16 cellular contexts compared by ENCODE assay signal in the genomic region with DNA sequence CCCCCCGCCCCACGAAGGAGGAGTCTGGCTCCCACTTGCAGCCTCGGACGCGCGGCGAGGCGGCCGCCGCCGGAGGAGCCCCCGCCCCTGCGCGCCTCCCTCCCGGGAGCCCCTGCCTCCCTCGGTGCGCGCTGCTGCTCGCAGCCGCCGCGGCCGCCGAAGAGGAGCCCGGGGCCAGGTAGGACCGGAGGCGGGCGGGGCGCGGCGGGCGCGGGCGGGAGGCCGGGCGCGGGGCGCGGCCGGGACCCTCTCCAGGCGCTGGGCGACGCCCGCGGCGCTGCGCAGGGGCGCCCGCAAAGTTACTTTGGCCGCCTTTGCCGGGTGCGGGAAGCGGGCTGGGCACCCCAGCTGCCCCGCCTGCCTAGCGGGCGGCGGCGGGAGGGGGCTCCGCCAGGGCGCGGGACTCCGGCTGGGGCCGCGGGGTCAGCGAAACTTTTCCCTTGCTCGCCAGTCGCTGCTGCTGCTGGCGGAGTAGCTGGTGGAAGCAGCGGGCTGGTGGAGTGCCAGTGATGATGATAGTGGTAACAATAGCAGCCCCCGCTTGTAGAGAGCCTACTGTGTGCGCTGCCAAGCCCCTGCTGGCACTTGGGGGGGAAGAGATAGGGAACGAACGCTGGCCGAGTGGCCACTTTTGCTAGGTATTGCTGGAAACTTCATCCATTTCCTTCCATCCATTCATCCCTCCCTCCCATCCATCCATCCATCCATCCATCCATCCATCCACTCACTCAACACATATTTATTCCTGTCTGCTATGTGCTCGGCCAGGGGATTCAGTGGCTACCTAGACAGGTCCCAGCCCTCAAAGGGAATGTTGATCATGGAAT. TPM values are rescaled to one million over a fixed set of nuclear protein-coding genes. Genes with fewer than 3 reads are reported as not detected.
DNase-seq lines count a peak whose midpoint lies in the region; ATAC-seq and TF ChIP-seq lines count a peak whose summit lies in the region.
"Had no signal": no experiment of that assay in that cellular context is flagged by ENCODE, and none has a peak within 500 bp of the region (broad histone marks: within the 10 kb centered on the region; RNA-seq: fewer than 3 reads in every experiment).

A gene with protein sequence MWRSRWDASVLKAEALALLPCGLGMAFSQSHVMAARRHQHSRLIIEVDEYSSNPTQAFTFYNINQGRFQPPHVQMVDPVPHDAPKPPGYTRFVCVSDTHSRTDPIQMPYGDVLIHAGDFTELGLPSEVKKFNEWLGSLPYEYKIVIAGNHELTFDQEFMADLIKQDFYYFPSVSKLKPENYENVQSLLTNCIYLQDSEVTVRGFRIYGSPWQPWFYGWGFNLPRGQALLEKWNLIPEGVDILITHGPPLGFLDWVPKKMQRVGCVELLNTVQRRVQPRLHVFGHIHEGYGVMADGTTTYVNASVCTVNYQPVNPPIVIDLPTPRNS (plus strand): TSS at position 34 of the 827 bp plus-strand sequence. CDS start 12,972 bp downstream, outside the sequence.

- H3K4me1 Mint-ChIP-seq in mesothelial cell of epicardium: peaks cover 2% of the 10 kb centered on the region
- H3K4me1 Mint-ChIP-seq: activated naive CD4-positive, alpha-beta T cell treated with anti-CD3 and anti-CD28 coated beads, Interleukin-2, amount 10 ng/mL, durations not matched to agents 7 days and 5 days had no signal

- H3K4me1 ChIP-seq in right atrium auricular region: no peaks in the 10 kb centered on the region
- H3K4me1 ChIP-seq in urinary bladder (ENCODE audit: insufficient read depth): no peaks in the 10 kb centered on the region
- peaks cover 0 to 7% (median 4%) of the 10 kb centered on the region in 3 donors for H3K4me1 ChIP-seq in esophagus squamous epithelium

- no peaks in the 10 kb centered on the region for H3K36me3 Mint-ChIP-seq in mesothelial cell of epicardium
- H3K36me3 Mint-ChIP-seq: activated naive CD4-positive, alpha-beta T cell treated with anti-CD3 and anti-CD28 coated beads, Interleukin-2, amount 10 ng/mL, durations not matched to agents 7 days and 5 days had no signal

- ATAC-seq in Right ventricle myocardium superior (ENCODE audit: poor library complexity) (no peak), HG02970 (IDR thresholded peaks at IDR 0.05; ENCODE audit: low FRiP score, unreplicated experiment) (no peak), GM18907 (IDR thresholded peaks at IDR 0.05; ENCODE audit: unreplicated experiment) (no peak)
- ATAC-seq: gastroesophageal sphincter, Panc1 had no signal

- no peak within 1 kb of the TSS for H3K27ac Mint-ChIP-seq in mesothelial cell of epicardium
- H3K27ac Mint-ChIP-seq: activated naive CD4-positive, alpha-beta T cell treated with anti-CD3 and anti-CD28 coated beads, Interleukin-2, amount 10 ng/mL, durations not matched to agents 7 days and 5 days had no signal

- TF ChIP-seq CTCF in right atrium auricular region (IDR thresholded peaks at IDR 0.05) (no peak), mesothelial cell of epicardium (IDR thresholded peaks at IDR 0.05; ENCODE audit: unreplicated experiment) (no peak), esophagus squamous epithelium (IDR thresholded peaks at IDR 0.05) (no peak)

- H3K27me3 ChIP-seq in right atrium auricular region (peaks cover 0 to 8% of the 10 kb centered on the region in 2 donors), esophagus squamous epithelium (peaks cover 0 to 100% (median 5%) of the 10 kb centered on the region in 4 donors)

- H3K4me3 Mint-ChIP-seq in mesothelial cell of epicardium: peak within 1 kb of the TSS; percentile 71
- H3K4me3 Mint-ChIP-seq: activated naive CD4-positive, alpha-beta T cell treated with anti-CD3 and anti-CD28 coated beads, Interleukin-2, amount 10 ng/mL, durations not matched to agents 7 days and 5 days had no signal

- no peak for TF ChIP-seq POLR2A in esophagus squamous epithelium (IDR thresholded peaks at IDR 0.05)

- 2% methylated on average over 73 of the region's 75 CpGs for WGBS in urinary bladder
- 16% methylated on average over 6 of the region's 75 CpGs; no CpG with 5 or more reads in 1 of the 2 donors for WGBS in esophagus squamous epithelium, 2 donors

- no peaks in the 10 kb centered on the region for H3K36me3 ChIP-seq in right atrium auricular region
- no peaks in the 10 kb centered on the region for H3K36me3 ChIP-seq in urinary bladder (ENCODE audit: insufficient read depth)
- H3K36me3 ChIP-seq in esophagus squamous epithelium: no peaks in the 10 kb centered on the region
- H3K36me3 ChIP-seq: gastroesophageal sphincter, neutrophil had no signal

- H3K27ac ChIP-seq in right atrium auricular region (no peak within 1 kb of the TSS), cingulate gyrus (ENCODE audit: low read depth, low read length) (peak within 1 kb of the TSS; percentile 47), urinary bladder (ENCODE audit: low read depth) (no peak within 1 kb of the TSS), esophagus squamous epithelium (no peak within 1 kb of the TSS)
- H3K27ac ChIP-seq: gastroesophageal sphincter, neutrophil, skin epidermis had no signal

- intact Hi-C loops in Right ventricle myocardium superior (cut with DNase I): no loop called here
- intact Hi-C loops in esophagus squamous epithelium (cut with DNase I): no loop called here

- H3K27me3 Mint-ChIP-seq in mesothelial cell of epicardium (ENCODE audit: low read depth): peaks cover 83% of the 10 kb centered on the region

- H3K9me3 Mint-ChIP-seq in mesothelial cell of epicardium: no peaks in the 10 kb centered on the region
- H3K9me3 Mint-ChIP-seq: activated naive CD4-positive, alpha-beta T cell treated with anti-CD3 and anti-CD28 coated beads, Interleukin-2, amount 10 ng/mL, durations not matched to agents 7 days and 5 days had no signal

- H3K9me3 ChIP-seq in right atrium auricular region (no peaks in the 10 kb centered on the region), esophagus squamous epithelium (no peaks in the 10 kb centered on the region)
- H3K9me3 ChIP-seq: gastroesophageal sphincter, neutrophil had no signal

- DNase-seq in Right ventricle myocardium superior (peak; percentile 2), right atrium auricular region (ENCODE audit: low spot score) (no peak), mesothelial cell of epicardium (ENCODE audit: low spot score in 2 of 2, unreplicated experiment in 2 of 2) (no peak), esophagus squamous epithelium (lab: John Stamatoyannopoulos, UW) (no peak)
- DNase-seq: activated naive CD4-positive, alpha-beta T cell treated with anti-CD3 and anti-CD28 coated beads, Interleukin-2, amount 10 ng/mL, durations not matched to agents 7 days and 5 days; NCI-H510A; stimulated activated naive CD4-positive, alpha-beta T cell treated with Interleukin-2 at 50 U/mL for 16 hours; T-helper 1 cell had no signal

- H3K4me3 ChIP-seq in right atrium auricular region (peak within 1 kb of the TSS in 1 of 2 donors; percentile 17), urinary bladder (ENCODE audit: low read depth, low read length) (peak within 1 kb of the TSS; percentile 41), esophagus squamous epithelium (peak within 1 kb of the TSS in 2 of 4 donors; percentile 22 to 38)

RNA-seq across cellular contexts. Expression of the gene that starts here (rescaled TPM):
- total RNA-seq in Right ventricle myocardium superior (not detected), right atrium auricular region (not detected), mesothelial cell of epicardium (0.76 to 1.2 TPM (median 0.86 TPM) in 3 replicates), urinary bladder (1.7 TPM), esophagus squamous epithelium (not detected)
- 0.23 TPM for polyA plus RNA-seq in urinary bladder

Comparison
In these comparisons a context has a peak if more than half of its experiments do, and no peak if none do; other contexts are left out.
1. Peak in DNase-seq in Right ventricle myocardium superior; RNA of the gene not detected or under 1 TPM.